Comparison of ENCODE assay signal across 14 cellular contexts in genomic region chr17:55172612-55173011, GRCh38.
"Had no signal": no experiment of that assay in that cellular context is flagged by ENCODE, and none has a peak within 500 bp of the region (broad histone marks: within the 10 kb centered on the region; RNA-seq: fewer than 3 reads in every experiment).

No MANE protein-coding gene starts in this region.

- H3K4me1 ChIP-seq: ascending aorta, pancreas, testis, upper lobe of right lung had no signal

- ATAC-seq: activated CD4-positive, CD25-positive, alpha-beta regulatory T cell treated with anti-CD3 and anti-CD28 coated beads, Interleukin-2, amount 50 U/mL, for 24 hours; activated naive CD8-positive, alpha-beta T cell treated with anti-CD3 and anti-CD28 coated beads, Interleukin-2, amount 50 U/mL, for 24 hours; pancreas; stimulated activated naive CD8-positive, alpha-beta T cell treated with anti-CD3 and anti-CD28 coated beads, Interleukin-15, amount 100 ng/mL, for 72 hours; upper lobe of right lung had no signal

- H3K36me3 ChIP-seq: ascending aorta, cardiac muscle cell, pancreas, upper lobe of right lung had no signal

- H3K27me3 ChIP-seq: ascending aorta, cardiac muscle cell, pancreas, testis, upper lobe of right lung had no signal

- H3K27ac ChIP-seq: ascending aorta, cardiac muscle cell, pancreas, testis, upper lobe of right lung had no signal

- H3K4me3 ChIP-seq: ascending aorta, cardiac muscle cell, pancreas, testis, upper lobe of right lung had no signal

- DNase-seq: activated CD4-positive, alpha-beta memory T cell treated with anti-CD3 and anti-CD28 coated beads for 36 hours; activated naive CD8-positive, alpha-beta T cell treated with anti-CD3 and anti-CD28 coated beads, Interleukin-2, amount 50 U/mL, for 24 hours; activated T-cell treated with anti-CD3 and anti-CD28 coated beads, Interleukin-2, amount 50 U/mL, for 48 hours; effector CD4-positive, alpha-beta T cell; hippocampal formation; kidney glomerular epithelial cell; pancreas; stimulated activated CD4-positive, alpha-beta T cell treated with anti-CD3 and anti-CD28 coated beads, Interleukin-4, amount 100 ng/mL, for 24 hours; stimulated activated naive CD8-positive, alpha-beta T cell treated with anti-CD3 and anti-CD28 coated beads, Interleukin-15, amount 100 ng/mL, for 72 hours; testis; upper lobe of right lung had no signal

- H3K9me3 ChIP-seq: ascending aorta, pancreas, testis had no signal
